In genomic region chr20:33209789-33210188, GRCh38 we compare ENCODE assay signal across 9 cellular contexts. TPM values are rescaled to one million over a fixed set of nuclear protein-coding genes. Genes with fewer than 3 reads are reported as not detected.
DNase-seq lines count a peak whose midpoint lies in the region; ATAC-seq and TF ChIP-seq lines count a peak whose summit lies in the region.
"Had no signal": no experiment of that assay in that cellular context is flagged by ENCODE, and none has a peak within 500 bp of the region (broad histone marks: within the 10 kb centered on the region; RNA-seq: fewer than 3 reads in every experiment).

No MANE protein-coding gene starts in this region.

- no peak for TF ChIP-seq CTCF in CD14-positive monocyte (IDR thresholded peaks at IDR 0.05)

- ATAC-seq in T-helper 17 cell (no peak), left colon (peak; percentile 66)
- no peak for ATAC-seq in stimulated activated naive CD8-positive, alpha-beta T cell treated with anti-CD3 and anti-CD28 coated beads, Interleukin-15, amount 100 ng/mL, for 72 hours

- no peaks in the 10 kb centered on the region for H3K9me3 Mint-ChIP-seq in stimulated activated naive CD8-positive, alpha-beta T cell treated with anti-CD3 and anti-CD28 coated beads, Interleukin-15, amount 100 ng/mL, for 72 hours
- H3K9me3 Mint-ChIP-seq in CD14-positive monocyte, result no peaks in the 10 kb centered on the region

- intact Hi-C loops in left colon (cut with DNase I, micrococcal nuclease) (no loop called here), CD14-positive monocyte (cut with micrococcal nuclease) (no loop called here)

- DNase-seq in activated gamma-delta T cell treated with Interleukin-2 at 50 U/mL for 16 hours, result peak; percentile 18
- no peak for DNase-seq in activated gamma-delta T cell (lab: John Stamatoyannopoulos, UW)
- peak in 2 of 3 donors; percentile 14 to 25 for DNase-seq in T-helper 17 cell
- peak; percentile 83 to 91 for DNase-seq in T47D (ENCODE audit: low read depth in 1 of 2, low spot score in 1 of 2)
- peak; percentile 34 to 71 for DNase-seq in left colon
- peak; percentile 16 to 30 for DNase-seq in stimulated activated naive CD8-positive, alpha-beta T cell treated with anti-CD3 and anti-CD28 coated beads, Interleukin-15, amount 100 ng/mL, for 72 hours
- DNase-seq in NCI-H2171 treated with DMSO at 0.1 percent for 48 hours (lab: John Stamatoyannopoulos, UW), result no peak
- no peak for DNase-seq in CD14-positive monocyte (ENCODE audit: low spot score)

- H3K9me3 ChIP-seq in T-helper 17 cell (ENCODE audit: control insufficient read depth, low read length, poor library complexity, severe bottlenecking), result no peaks in the 10 kb centered on the region
- H3K9me3 ChIP-seq: BLaER1 treated with 17β-estradiol and CSF1 and Interleukin-3, amounts not matched to agents 10 nM and 100 nM had no signal

- H3K27ac Mint-ChIP-seq in T-helper 17 cell (no peak overlapping the region), CD14-positive monocyte (no peak overlapping the region)
- no peak overlapping the region for H3K27ac Mint-ChIP-seq in stimulated activated naive CD8-positive, alpha-beta T cell treated with anti-CD3 and anti-CD28 coated beads, Interleukin-15, amount 100 ng/mL, for 72 hours

- in situ Hi-C loops in T47D (cut with HindIII; ENCODE audit: low pct_unique_long_range_greater_than_20kb, low sequenced_read_pairs), result no loop called here

- H3K36me3 Mint-ChIP-seq in T-helper 17 cell (ENCODE audit: low read depth), result peaks cover 3% of the 10 kb centered on the region
- no peaks in the 10 kb centered on the region for H3K36me3 Mint-ChIP-seq in CD14-positive monocyte

- H3K27me3 Mint-ChIP-seq in T-helper 17 cell (peaks cover 50% of the 10 kb centered on the region), CD14-positive monocyte (ENCODE audit: low read depth in 3 of 3) (peaks cover 6 to 8% (median 8%) of the 10 kb centered on the region in 3 donors)
- peaks cover 74% of the 10 kb centered on the region for H3K27me3 Mint-ChIP-seq in stimulated activated naive CD8-positive, alpha-beta T cell treated with anti-CD3 and anti-CD28 coated beads, Interleukin-15, amount 100 ng/mL, for 72 hours

- H3K4me1 Mint-ChIP-seq in T-helper 17 cell (peaks cover 2% of the 10 kb centered on the region), CD14-positive monocyte (no peaks in the 10 kb centered on the region)
- peaks cover 6% of the 10 kb centered on the region for H3K4me1 Mint-ChIP-seq in stimulated activated naive CD8-positive, alpha-beta T cell treated with anti-CD3 and anti-CD28 coated beads, Interleukin-15, amount 100 ng/mL, for 72 hours

- H3K4me3 Mint-ChIP-seq in T-helper 17 cell (no peak overlapping the region), CD14-positive monocyte (peak overlapping the region in 1 of 2 donors; percentile 32)
- H3K4me3 Mint-ChIP-seq in stimulated activated naive CD8-positive, alpha-beta T cell treated with anti-CD3 and anti-CD28 coated beads, Interleukin-15, amount 100 ng/mL, for 72 hours, result no peak overlapping the region

RNA-seq across cellular contexts. Expression of gene BPIFA3, which starts 7.4 kb away (rescaled TPM):
- total RNA-seq in T-helper 17 cell (not detected), left colon (not detected)
- not detected for polyA plus RNA-seq in CD14-positive monocyte

RNA-seq across cellular contexts. Expression of gene BPIFA1, which starts 26.0 kb away (rescaled TPM):
- not detected for total RNA-seq in T-helper 17 cell
- not detected for total RNA-seq in left colon
- not detected for polyA plus RNA-seq in CD14-positive monocyte

RNA-seq across cellular contexts. Expression of gene BPIFA2, which starts 41.8 kb away (rescaled TPM):
- not detected for total RNA-seq in T-helper 17 cell
- total RNA-seq in left colon, result not detected
- not detected for polyA plus RNA-seq in CD14-positive monocyte

Comparison
In these comparisons a context has a peak if more than half of its experiments do, and no peak if none do; other contexts are left out.
1. DNase-seq: peak in activated gamma-delta T cell treated with Interleukin-2 at 50 U/mL for 16 hours (single experiment), T-helper 17 cell (2 of 3), T47D (2 of 2), left colon (2 of 2) and stimulated activated naive CD8-positive, alpha-beta T cell treated with anti-CD3 and anti-CD28 coated beads, Interleukin-15, amount 100 ng/mL, for 72 hours (2 of 2); none in activated gamma-delta T cell (single experiment), NCI-H2171 treated with DMSO at 0.1 percent for 48 hours (single experiment) and CD14-positive monocyte (single experiment).